In genomic region chr12:46585854-46586621, GRCh38 we compare ENCODE assay signal across 7 cellular contexts.
A peak's percentile ranks its signal among the peaks of the same experiment; 100 is the strongest.
DNase-seq lines count a peak whose midpoint lies in the region; ATAC-seq and TF ChIP-seq lines count a peak whose summit lies in the region.

No MANE protein-coding gene starts in this region.

- TF ChIP-seq CTCF in brain microvascular endothelial cell (IDR thresholded peaks at IDR 0.05; ENCODE audit: low read depth, low read length, missing control alignments) (no peak), neural crest cell (conservative IDR thresholded peaks at IDR 0.05) (no peak), coronary artery (IDR thresholded peaks at IDR 0.05) (no peak)

- H3K27me3 ChIP-seq in brain microvascular endothelial cell (replicated peaks): no peaks in the 10 kb centered on the region

- H3K4me1 Mint-ChIP-seq in neural crest cell: peaks cover 29% of the 10 kb centered on the region

- DNase-seq in HS-27A (ENCODE audit: low read depth): peak; percentile 54
- peak; percentile 6 for DNase-seq in OCI-M2 (lab: John Stamatoyannopoulos, UW; ENCODE audit: unreplicated experiment)
- DNase-seq in brain microvascular endothelial cell: peak; percentile 94
- peak; percentile 45 for DNase-seq in neural crest cell (ENCODE audit: low read depth, low spot score)
- no peak for DNase-seq in coronary artery (ENCODE audit: low spot score)

- in situ Hi-C loops in brain microvascular endothelial cell (cut with HindIII; ENCODE audit: low pct_ligation_motif_present, low sequenced_read_pairs): no loop called here

- H3K27ac ChIP-seq in brain microvascular endothelial cell (no peak overlapping the region), coronary artery (no peak overlapping the region)

- H3K27ac Mint-ChIP-seq in neural crest cell (ENCODE audit: unreplicated experiment): peak overlapping the region; percentile 57

- H3K36me3 ChIP-seq in brain microvascular endothelial cell (replicated peaks): no peaks in the 10 kb centered on the region

- H3K27me3 Mint-ChIP-seq in neural crest cell (ENCODE audit: low read depth): no peaks in the 10 kb centered on the region

- ATAC-seq in HG02885 (IDR thresholded peaks at IDR 0.05; ENCODE audit: poor library complexity, unreplicated experiment) (no peak), GM21529 (IDR thresholded peaks at IDR 0.05; ENCODE audit: unreplicated experiment) (no peak)

- H3K4me3 ChIP-seq in brain microvascular endothelial cell (ENCODE audit: low read depth, low read length): no peak overlapping the region
- H3K4me3 ChIP-seq in coronary artery: no peak overlapping the region

- H3K4me3 Mint-ChIP-seq in neural crest cell: peak overlapping the region; percentile 59

- peaks cover 41% of the 10 kb centered on the region for H3K36me3 Mint-ChIP-seq in neural crest cell (ENCODE audit: low read depth)

- H3K9me3 Mint-ChIP-seq in neural crest cell: peaks cover 42% of the 10 kb centered on the region
